ENCODE assay signal across 37 cellular contexts in genomic region chr10:77867124-77867715, GRCh38. TPM values are rescaled to one million over a fixed set of nuclear protein-coding genes. Genes with fewer than 3 reads are reported as not detected.
A peak's percentile ranks its signal among the peaks of the same experiment; 100 is the strongest.
DNase-seq lines count a peak whose midpoint lies in the region; ATAC-seq, FAIRE-seq and TF ChIP-seq lines count a peak whose summit lies in the region.
"Had no signal": no experiment of that assay in that cellular context is flagged by ENCODE, and none has a peak within 500 bp of the region (broad histone marks: within the 10 kb centered on the region; RNA-seq: fewer than 3 reads in every experiment).

No MANE protein-coding gene starts in this region.

- no peak for ATAC-seq in natural killer cell
- no peak for ATAC-seq in natural killer cell treated with Interleukin-12 subunit alpha and Interleukin-12 subunit beta and Interleukin-15 and Interleukin-18, amount 100 ng/mL, for 72 hours
- ATAC-seq: lower lobe of right lung; pancreas; stimulated activated naive CD8-positive, alpha-beta T cell treated with anti-CD3 and anti-CD28 coated beads, Interleukin-15, Interleukin-2, amounts not matched to agents 100 U/mL and 50 U/mL, for 24 hours had no signal

- DNase-seq in natural killer cell, result no peak
- DNase-seq in natural killer cell treated with Interleukin-12 subunit alpha and Interleukin-12 subunit beta and Interleukin-15 and Interleukin-18, amount 100 ng/mL, for 72 hours (ENCODE audit: low spot score), result no peak
- DNase-seq in breast epithelium (ENCODE audit: low spot score in 2 of 2), result no peak
- no peak for DNase-seq in keratinocyte (ENCODE audit: low read depth, low spot score)
- DNase-seq in vagina (ENCODE audit: extremely low spot score in 2 of 2), result no peak
- DNase-seq in ovary, result no peak
- DNase-seq in NCI-H446 treated with DMSO at 0.1 percent for 48 hours (lab: John Stamatoyannopoulos, UW), result no peak
- no peak for DNase-seq in DMS153 (lab: John Stamatoyannopoulos, UW)
- DNase-seq: activated CD4-positive, alpha-beta T cell treated with anti-CD3 and anti-CD28 coated beads for 48 hours; activated CD8-positive, alpha-beta memory T cell treated with anti-CD3 and anti-CD28 coated beads for 24 hours; activated T-cell treated with anti-CD3 and anti-CD28 coated beads for 4 hours; amygdala; Calu3; CD4-positive, CD25-positive, alpha-beta regulatory T cell; DND-41; effector CD4-positive, alpha-beta T cell; lower lobe of right lung; mucosa of descending colon; NCI-H446; NCI-H82; pancreas; SJCRH30; stimulated activated CD4-positive, alpha-beta T cell treated with anti-CD3 and anti-CD28 coated beads, Interleukin-1b, Interleukin-23, amount 100 ng/mL, for 48 hours; stimulated activated naive CD8-positive, alpha-beta T cell treated with anti-CD3 and anti-CD28 coated beads, Interleukin-15, Interleukin-2, amounts not matched to agents 100 U/mL and 50 U/mL, for 24 hours; SW 1271; testis; WERI-Rb-1 had no signal

- H4K20me1 ChIP-seq in keratinocyte (ENCODE audit: control insufficient read depth, extremely low read depth, insufficient read depth, low read length), result no peaks in the 10 kb centered on the region

- H2AFZ ChIP-seq in keratinocyte (ENCODE audit: control insufficient read depth, low read length), result no peak overlapping the region

- no peak overlapping the region for H3K9ac ChIP-seq in keratinocyte (ENCODE audit: control insufficient read depth, extremely low read depth, insufficient read depth, low read length)

- no peaks in the 10 kb centered on the region for H3K36me3 Mint-ChIP-seq in natural killer cell
- H3K36me3 Mint-ChIP-seq in natural killer cell treated with Interleukin-12 subunit alpha and Interleukin-12 subunit beta and Interleukin-15 and Interleukin-18, amount 100 ng/mL, for 72 hours, result no peaks in the 10 kb centered on the region
- H3K36me3 Mint-ChIP-seq: activated naive CD4-positive, alpha-beta T cell treated with anti-CD3 and anti-CD28 coated beads, Interleukin-2, amount 50 U/mL, for 24 hours; CD4-positive, CD25-positive, alpha-beta regulatory T cell had no signal

- H3K27me3 ChIP-seq in breast epithelium (no peaks in the 10 kb centered on the region), keratinocyte (ENCODE audit: control insufficient read depth, extremely low read depth, insufficient read depth, low read length) (no peaks in the 10 kb centered on the region), vagina (no peaks in the 10 kb centered on the region), ovary (no peaks in the 10 kb centered on the region)
- H3K27me3 ChIP-seq: cardiac muscle cell, pancreas, SJCRH30, testis had no signal

- peak overlapping the region; percentile 75 for H3K4me3 Mint-ChIP-seq in natural killer cell
- no peak overlapping the region for H3K4me3 Mint-ChIP-seq in natural killer cell treated with Interleukin-12 subunit alpha and Interleukin-12 subunit beta and Interleukin-15 and Interleukin-18, amount 100 ng/mL, for 72 hours
- H3K4me3 Mint-ChIP-seq: activated naive CD4-positive, alpha-beta T cell treated with anti-CD3 and anti-CD28 coated beads, Interleukin-2, amount 50 U/mL, for 24 hours; CD4-positive, CD25-positive, alpha-beta regulatory T cell; neural crest cell had no signal

- H3K27ac ChIP-seq in breast epithelium (peak overlapping the region; percentile 96 to 97), keratinocyte (ENCODE audit: control insufficient read depth, insufficient read depth, low read length) (no peak overlapping the region), vagina (peak overlapping the region; percentile 59), ovary (no peak overlapping the region)
- H3K27ac ChIP-seq: epithelial cell of prostate, lower lobe of right lung, pancreas, SJCRH30, testis, WERI-Rb-1 had no signal

- no peaks in the 10 kb centered on the region for H3K9me1 ChIP-seq in keratinocyte (ENCODE audit: control insufficient read depth, extremely low read depth, insufficient read depth, low read length)

- H3K27ac Mint-ChIP-seq in natural killer cell, result peak overlapping the region; percentile 41 to 75
- peak overlapping the region in 1 of 2 donors; percentile 8 for H3K27ac Mint-ChIP-seq in natural killer cell treated with Interleukin-12 subunit alpha and Interleukin-12 subunit beta and Interleukin-15 and Interleukin-18, amount 100 ng/mL, for 72 hours
- H3K27ac Mint-ChIP-seq: activated naive CD4-positive, alpha-beta T cell treated with anti-CD3 and anti-CD28 coated beads, Interleukin-2, amount 50 U/mL, for 24 hours; activated T-helper 2 cell treated with anti-CD3 and anti-CD28 coated beads, Interferon-gamma antibody, Interleukin-2, Interleukin-4, amounts not matched to agents 10 μg/mL and 5 μg/mL and 100 μg/mL, durations not matched to agents 14 hours and 24 hours and 36 hours; CD4-positive, CD25-positive, alpha-beta regulatory T cell had no signal

- H3K4me3 ChIP-seq in breast epithelium (peak overlapping the region in 1 of 3 donors; percentile 1), keratinocyte (ENCODE audit: control insufficient read depth in 2 of 3, extremely low read depth in 1 of 3, insufficient read depth in 2 of 3, low read depth in 1 of 3, low read length in 3 of 3) (no peak overlapping the region), vagina (no peak overlapping the region), ovary (no peak overlapping the region)
- H3K4me3 ChIP-seq: cardiac muscle cell, lower lobe of right lung, mucosa of descending colon, pancreas, SJCRH30, testis had no signal

- no peaks in the 10 kb centered on the region for H3K27me3 Mint-ChIP-seq in natural killer cell (ENCODE audit: low read depth in 2 of 2)
- H3K27me3 Mint-ChIP-seq in natural killer cell treated with Interleukin-12 subunit alpha and Interleukin-12 subunit beta and Interleukin-15 and Interleukin-18, amount 100 ng/mL, for 72 hours, result no peaks in the 10 kb centered on the region
- H3K27me3 Mint-ChIP-seq: activated naive CD4-positive, alpha-beta T cell treated with anti-CD3 and anti-CD28 coated beads, Interleukin-2, amount 50 U/mL, for 24 hours had no signal

- no peak for TF ChIP-seq EP300 in ovary (IDR thresholded peaks at IDR 0.05)

- peak; percentile 84 for FAIRE-seq in keratinocyte (lab: Jason Lieb, UNC)
- FAIRE-seq: colon, GM18507, H54, pancreas, RCC 7860, urothelium cell line had no signal

- TF ChIP-seq POLR2A in breast epithelium (IDR thresholded peaks at IDR 0.05) (no peak), vagina (IDR thresholded peaks at IDR 0.05) (no peak), ovary (IDR thresholded peaks at IDR 0.05) (no peak)

- peak overlapping the region; percentile 15 for H3K4me2 ChIP-seq in keratinocyte (ENCODE audit: control insufficient read depth, extremely low read depth, insufficient read depth, low read depth, low read length)

- 69 to 74% (median 72%) methylated on average over 6 of the region's 6 CpGs for WGBS in ovary, 3 donors

- peaks cover 35% of the 10 kb centered on the region for H3K79me2 ChIP-seq in keratinocyte (ENCODE audit: control insufficient read depth, insufficient read depth, low read length)

- H3K4me1 ChIP-seq in breast epithelium, result peaks cover 42 to 47% of the 10 kb centered on the region in 2 donors
- peaks cover 79% of the 10 kb centered on the region for H3K4me1 ChIP-seq in keratinocyte (ENCODE audit: control insufficient read depth, extremely low read depth, insufficient read depth, low read length)
- peaks cover 88% of the 10 kb centered on the region for H3K4me1 ChIP-seq in vagina
- peaks cover 12% of the 10 kb centered on the region for H3K4me1 ChIP-seq in ovary (ENCODE audit: insufficient read depth)
- H3K4me1 ChIP-seq: lower lobe of right lung, pancreas, SJCRH30 had no signal

- dilution Hi-C loops in keratinocyte (cut with MboI; ENCODE audit: extremely low pct_ligation_motif_present, low sequenced_read_pairs), result no loop called here

- intact Hi-C loops in natural killer cell (cut with micrococcal nuclease) (no loop called here), breast epithelium (cut with DNase I; ENCODE audit: low total_unique reads) (no loop called here), vagina (cut with DNase I) (no loop called here), ovary (cut with DNase I) (no loop called here)

- TF ChIP-seq CTCF in natural killer cell (IDR thresholded peaks at IDR 0.05), result no peak
- TF ChIP-seq CTCF in breast epithelium (IDR thresholded peaks at IDR 0.05), result no peak
- no peak for TF ChIP-seq CTCF in keratinocyte (optimal IDR thresholded peaks at IDR 0.05 in 1 of 3, IDR thresholded peaks at IDR 0.05 in 1 of 3, conservative IDR thresholded peaks at IDR 0.05 in 1 of 3; ENCODE audit: extremely low read depth in 1 of 3, insufficient read depth in 2 of 3, low read length in 3 of 3)
- TF ChIP-seq CTCF in vagina (IDR thresholded peaks at IDR 0.05), result no peak
- TF ChIP-seq CTCF in ovary (IDR thresholded peaks at IDR 0.05), result no peak

- H3K4me1 Mint-ChIP-seq in natural killer cell, result peaks cover 54 to 81% of the 10 kb centered on the region in 2 donors
- peaks cover 53 to 55% of the 10 kb centered on the region in 2 donors for H3K4me1 Mint-ChIP-seq in natural killer cell treated with Interleukin-12 subunit alpha and Interleukin-12 subunit beta and Interleukin-15 and Interleukin-18, amount 100 ng/mL, for 72 hours (ENCODE audit: low read depth in 2 of 2)
- H3K4me1 Mint-ChIP-seq: activated naive CD4-positive, alpha-beta T cell treated with anti-CD3 and anti-CD28 coated beads, Interleukin-2, amount 50 U/mL, for 24 hours had no signal

- H3K9me3 Mint-ChIP-seq in natural killer cell, result no peaks in the 10 kb centered on the region
- no peaks in the 10 kb centered on the region for H3K9me3 Mint-ChIP-seq in natural killer cell treated with Interleukin-12 subunit alpha and Interleukin-12 subunit beta and Interleukin-15 and Interleukin-18, amount 100 ng/mL, for 72 hours
- H3K9me3 Mint-ChIP-seq: activated naive CD4-positive, alpha-beta T cell treated with anti-CD3 and anti-CD28 coated beads, Interleukin-2, amount 50 U/mL, for 24 hours; activated T-helper 2 cell treated with anti-CD3 and anti-CD28 coated beads, Interferon-gamma antibody, Interleukin-2, Interleukin-4, amounts not matched to agents 10 μg/mL and 5 μg/mL and 100 μg/mL, durations not matched to agents 14 hours and 24 hours and 36 hours; CD4-positive, CD25-positive, alpha-beta regulatory T cell; neural crest cell had no signal

- H3K36me3 ChIP-seq in breast epithelium (no peaks in the 10 kb centered on the region), keratinocyte (ENCODE audit: control insufficient read depth in 2 of 2, extremely low read depth in 1 of 2, insufficient read depth in 2 of 2, low read length in 2 of 2) (peaks cover 11 to 22% of the 10 kb centered on the region in 2 experiments), vagina (no peaks in the 10 kb centered on the region), ovary (no peaks in the 10 kb centered on the region)
- H3K36me3 ChIP-seq: SJCRH30 had no signal

- no peaks in the 10 kb centered on the region for H3K9me3 ChIP-seq in breast epithelium
- H3K9me3 ChIP-seq in keratinocyte (ENCODE audit: control insufficient read depth, low read depth, low read length), result no peaks in the 10 kb centered on the region
- no peaks in the 10 kb centered on the region for H3K9me3 ChIP-seq in vagina
- no peaks in the 10 kb centered on the region for H3K9me3 ChIP-seq in ovary
- H3K9me3 ChIP-seq: lower lobe of right lung, mucosa of descending colon, pancreas, SJCRH30, testis had no signal

RNA-seq across cellular contexts. Expression of gene DLG5, which starts 59.3 kb away (rescaled TPM):
- total RNA-seq in natural killer cell, result 10 to 100 TPM; 52.8 to 75.0 (median 52.9) TPM
- 10 to 100 TPM in 1 of 2 donors, 1 to 10 TPM in 1; 8.5 to 12.3 TPM for total RNA-seq in natural killer cell treated with Interleukin-12 subunit alpha and Interleukin-12 subunit beta and Interleukin-15 and Interleukin-18, amount 100 ng/mL, for 72 hours
- 100 to 1,000 TPM in 2 of 3 donors, 10 to 100 TPM in 1; 43.0 to 192 (median 138) TPM for total RNA-seq in breast epithelium
- polyA plus RNA-seq in keratinocyte, result 9.5 to 35.9 TPM (median 17.2 TPM) in 3 replicates
- 33.6 TPM for polyA plus RNA-seq in keratinocyte (2011; ENCODE audit: low read depth)
- 15.5 and 21.6 TPM in 2 replicates for polyA plus RNA-seq in keratinocyte (2011; cell fraction: cytosol; rRNA removed)
- 59.9 and 60.9 TPM in 2 replicates for polyA plus RNA-seq in keratinocyte (2011; cell fraction: nucleus; rRNA removed)
- polyA plus RNA-seq in keratinocyte (2012; ENCODE audit: low replicate concordance), result 23.2 and 49.6 TPM in 2 replicates
- polyA minus RNA-seq in keratinocyte, result 23.1 to 123 TPM (median 41.6 TPM) in 3 replicates
- polyA minus RNA-seq in keratinocyte (2011; cell fraction: cytosol; rRNA and poly(A)+ RNA removed), result 34.3 TPM
- polyA minus RNA-seq in keratinocyte (2011; cell fraction: nucleus; rRNA and poly(A)+ RNA removed), result 61.4 and 75.7 TPM in 2 replicates
- 57.5 TPM for total RNA-seq in vagina
- 10 to 100 TPM; 30.5 to 71.9 (median 45.5) TPM for total RNA-seq in ovary
- polyA plus RNA-seq in ovary, result 10 to 100 TPM; 29.1 to 36.4 TPM

Comparison
In these comparisons a context has a peak if more than half of its experiments do, and no peak if none do; other contexts are left out.
1. H3K27ac ChIP-seq: peak in breast epithelium (2 of 2) and vagina (single experiment); none in keratinocyte (single experiment) and ovary (0 of 2).